8 cellular contexts compared by ENCODE assay signal in the genomic region with DNA sequence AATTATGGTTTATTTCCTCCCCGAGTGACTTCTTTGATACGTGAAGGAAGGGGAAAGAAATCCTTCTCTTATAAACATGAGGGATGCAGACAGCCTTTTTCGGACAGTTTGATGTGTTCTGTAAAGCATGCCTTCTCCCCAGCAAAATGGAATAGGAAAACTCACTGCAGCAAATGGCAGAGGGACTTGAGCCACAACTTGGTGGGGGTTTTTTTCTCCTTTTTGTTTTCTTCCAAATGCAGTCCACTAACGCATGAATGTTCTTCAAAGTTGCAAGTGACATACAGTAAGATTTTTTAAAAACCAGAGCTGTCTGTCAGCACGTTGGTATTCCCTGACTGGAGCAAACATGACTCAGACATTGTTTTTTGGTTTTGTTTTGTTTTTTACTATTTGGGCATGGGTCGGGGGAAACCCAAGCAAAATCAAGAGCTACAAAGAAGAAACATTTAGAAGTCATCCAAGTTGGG. TPM values are rescaled to one million over a fixed set of nuclear protein-coding genes. Genes with fewer than 3 reads are reported as not detected.
A peak's percentile ranks its signal among the peaks of the same experiment; 100 is the strongest.
DNase-seq lines count a peak whose midpoint lies in the region; ATAC-seq and TF ChIP-seq lines count a peak whose summit lies in the region.

No MANE protein-coding gene starts in this region.

- BruUV-seq in A673 (replicated peaks; lab: Mats Ljungman, UMichigan), result no TSS peak

- no peak for DNase-seq in A673 (ENCODE audit: low spot score)
- no peak for DNase-seq in caudate nucleus (lab: John Stamatoyannopoulos, UW)
- no peak for DNase-seq in amygdala (lab: John Stamatoyannopoulos, UW)
- DNase-seq in DMS79 (lab: John Stamatoyannopoulos, UW), result no peak

- H3K27me3 ChIP-seq in A673 (replicated peaks; ENCODE audit: insufficient read depth, low read depth, low read length, poor library complexity), result no peaks in the 10 kb centered on the region
- H3K27me3 ChIP-seq in HUES64 (ENCODE audit: insufficient read depth, low read length), result no peaks in the 10 kb centered on the region
- H3K27me3 ChIP-seq in mucosa of rectum (ENCODE audit: control insufficient read depth in 2 of 2, insufficient read depth in 2 of 2, low read length in 2 of 2), result peaks cover 0 to 2% of the 10 kb centered on the region in 2 donors

- H3K4me1 ChIP-seq in A673 (ENCODE audit: insufficient read depth, low read length, poor library complexity, severe bottlenecking) (peaks cover 13% of the 10 kb centered on the region), HUES64 (ENCODE audit: insufficient read depth, low read length) (peaks cover 16% of the 10 kb centered on the region), mucosa of rectum (ENCODE audit: control insufficient read depth in 2 of 2, insufficient read depth in 2 of 2, low read length in 2 of 2) (peaks cover 7 to 8% of the 10 kb centered on the region in 2 donors)

- intact Hi-C loops in A673 (cut with micrococcal nuclease; ENCODE audit: unreplicated experiment), result loop anchor here (5.0 to 10.0 kb wide), 2 partner anchors 97 to 195 kb away; partner anchors contain the start of genes CFAP36 and PPP4R3B

- no peak for ATAC-seq in HG03095 (IDR thresholded peaks at IDR 0.05; ENCODE audit: unreplicated experiment)
- ATAC-seq in GM21390 (IDR thresholded peaks at IDR 0.05; ENCODE audit: unreplicated experiment), result no peak

- WGBS in HUES64, result 6% methylated on average over 5 of the region's 6 CpGs

- POLR2A ChIA-PET in A673 (lab: Charles Lee; ENCODE audit: low non-redundant PET), result interaction anchor here (0.7 kb wide), 1 partner anchor 560 kb away, joined by 7 read pairs; no protein-coding TSS in a partner anchor

- H3K27ac ChIP-seq in A673 (ENCODE audit: low read depth, low read length, poor library complexity, severe bottlenecking) (peak overlapping the region; percentile 26), HUES64 (ENCODE audit: low read depth, low read length) (no peak overlapping the region), caudate nucleus (ENCODE audit: low read depth, low read length) (peak overlapping the region; percentile 91), mucosa of rectum (ENCODE audit: low read depth in 2 of 2, low read length in 2 of 2) (peak overlapping the region; percentile 31 to 84)

- H3K36me3 ChIP-seq in A673 (ENCODE audit: insufficient read depth, low read length, poor library complexity, severe bottlenecking), result no peaks in the 10 kb centered on the region
- no peaks in the 10 kb centered on the region for H3K36me3 ChIP-seq in HUES64 (ENCODE audit: insufficient read depth, low read length)
- H3K36me3 ChIP-seq in mucosa of rectum (ENCODE audit: control insufficient read depth in 2 of 2, insufficient read depth in 2 of 2, low read length in 2 of 2), result no peaks in the 10 kb centered on the region

- TF ChIP-seq CTCF in A673 (conservative IDR thresholded peaks at IDR 0.05; ENCODE audit: low read depth, low read length), result no peak

- H3K9ac ChIP-seq in HUES64 (ENCODE audit: low read depth, low read length) (peak overlapping the region; percentile 62; the same call in 1 of the 2 replicates), mucosa of rectum (ENCODE audit: low read depth in 1 of 2, low read length in 2 of 2) (peak overlapping the region; percentile 50 to 69)

- H3K9me3 ChIP-seq in A673 (ENCODE audit: low read depth, low read length, poor library complexity, severe bottlenecking), result no peaks in the 10 kb centered on the region
- H3K9me3 ChIP-seq in HUES64 (ENCODE audit: insufficient read depth, low read depth, low read length), result no peaks in the 10 kb centered on the region
- H3K9me3 ChIP-seq in mucosa of rectum (ENCODE audit: control insufficient read depth in 2 of 2, low read length in 2 of 2), result no peaks in the 10 kb centered on the region

- CTCF ChIA-PET in A673 (lab: Charles Lee), result no interaction called here

- H3K4me3 ChIP-seq in A673 (ENCODE audit: low read depth, low read length, poor library complexity, severe bottlenecking) (peak overlapping the region; percentile 84), HUES64 (ENCODE audit: low read length) (peak overlapping the region; percentile 76), mucosa of rectum (ENCODE audit: low read length in 2 of 2) (peak overlapping the region; percentile 82 to 84)

RNA-seq across cellular contexts. Expression of gene CCDC88A, which starts 0.6 kb away (rescaled TPM):
- 84.5 and 96.9 TPM in 2 replicates for total RNA-seq in A673 (2021)
- 48.2 TPM for polyA plus RNA-seq in HUES64 (2013, experiment 1 of 2)
- 55.9 TPM for polyA plus RNA-seq in HUES64 (2013, experiment 2 of 2)
